ENCODE assay signal across 32 cellular contexts in genomic region chr3:54573922-54574321, GRCh38.
"Had no signal": no experiment of that assay in that cellular context is flagged by ENCODE, and none has a peak within 500 bp of the region (broad histone marks: within the 10 kb centered on the region; RNA-seq: fewer than 3 reads in every experiment).

No MANE protein-coding gene starts in this region.

- H3K9ac ChIP-seq: KMS-11 had no signal

- H3K27ac ChIP-seq: KMS-11, Peyer's patch, SJSA1, WERI-Rb-1 had no signal

- H3K36me3 ChIP-seq: Peyer's patch, SJSA1, WERI-Rb-1 had no signal

- H3K27me3 ChIP-seq: Peyer's patch, SJSA1 had no signal

- H3K4me1 ChIP-seq: Peyer's patch, SJSA1 had no signal

- DNase-seq: activated CD4-positive, alpha-beta memory T cell treated with anti-CD3 and anti-CD28 coated beads, Interleukin-2, amount 10 ng/mL, durations not matched to agents 7 days and 5 days; activated CD4-positive, alpha-beta T cell treated with anti-CD3 and anti-CD28 coated beads for 1 hour; activated CD4-positive, alpha-beta T cell treated with anti-CD3 and anti-CD28 coated beads for 48 hours; activated CD4-positive, CD25-positive, alpha-beta regulatory T cell; activated CD8-positive, alpha-beta memory T cell treated with anti-CD3 and anti-CD28 coated beads for 24 hours; activated CD8-positive, alpha-beta memory T cell treated with anti-CD3 and anti-CD28 coated beads, Interleukin-2, amount 10 ng/mL, durations not matched to agents 7 days and 5 days; activated CD8-positive, alpha-beta memory T cell treated with anti-CD3 and anti-CD28 coated beads, Interleukin-2, amount 50 U/mL, for 48 hours; activated effector memory CD4-positive, alpha-beta T cell treated with Interleukin-2 at 50 U/mL for 16 hours; activated naive CD4-positive, alpha-beta T cell treated with anti-CD3 and anti-CD28 coated beads, Interleukin-2, amount 10 ng/mL, durations not matched to agents 7 days and 5 days; activated naive CD8-positive, alpha-beta T cell treated with anti-CD3 and anti-CD28 coated beads, Interleukin-2, amount 50 U/mL, for 24 hours; activated T-cell treated with anti-CD3 and anti-CD28 coated beads, Interleukin-2, amount 50 U/mL, for 48 hours; anterior cingulate cortex; cerebellar nuclear complex; MM.1S; MV-4-11; NCI-H1092; NCI-H1436 treated with DMSO at 0.1 percent for 48 hours; NCI-H1694 treated with DMSO at 0.1 percent for 48 hours; NCI-H2029; NCI-H2171 treated with DMSO at 0.1 percent for 48 hours; NCI-H510A; NCI-H526; NCI-H748 treated with DMSO at 0.1 percent for 48 hours; NK-92 treated with Interleukin-12 subunit alpha and Interleukin-12 subunit beta, amount 100 ng/mL, for 24 hours; PC-3; Peyer's patch; RPMI8226; SHP77 treated with DMSO at 0.1 percent for 48 hours; T1000; WERI-Rb-1 had no signal

- H3K4me3 ChIP-seq: Peyer's patch, SJSA1 had no signal

- H3K4me2 ChIP-seq: KMS-11 had no signal

- H3K9me3 ChIP-seq: Peyer's patch, SJSA1 had no signal

- ATAC-seq: activated CD8-positive, alpha-beta memory T cell treated with anti-CD3 and anti-CD28 coated beads, Interleukin-2, amount 10 ng/mL, durations not matched to agents 7 days and 5 days; activated naive CD8-positive, alpha-beta T cell treated with anti-CD3 and anti-CD28 coated beads, Interleukin-2, amount 50 U/mL, for 24 hours; PC-3 had no signal
